30 cellular contexts compared by ENCODE assay signal in the genomic region with DNA sequence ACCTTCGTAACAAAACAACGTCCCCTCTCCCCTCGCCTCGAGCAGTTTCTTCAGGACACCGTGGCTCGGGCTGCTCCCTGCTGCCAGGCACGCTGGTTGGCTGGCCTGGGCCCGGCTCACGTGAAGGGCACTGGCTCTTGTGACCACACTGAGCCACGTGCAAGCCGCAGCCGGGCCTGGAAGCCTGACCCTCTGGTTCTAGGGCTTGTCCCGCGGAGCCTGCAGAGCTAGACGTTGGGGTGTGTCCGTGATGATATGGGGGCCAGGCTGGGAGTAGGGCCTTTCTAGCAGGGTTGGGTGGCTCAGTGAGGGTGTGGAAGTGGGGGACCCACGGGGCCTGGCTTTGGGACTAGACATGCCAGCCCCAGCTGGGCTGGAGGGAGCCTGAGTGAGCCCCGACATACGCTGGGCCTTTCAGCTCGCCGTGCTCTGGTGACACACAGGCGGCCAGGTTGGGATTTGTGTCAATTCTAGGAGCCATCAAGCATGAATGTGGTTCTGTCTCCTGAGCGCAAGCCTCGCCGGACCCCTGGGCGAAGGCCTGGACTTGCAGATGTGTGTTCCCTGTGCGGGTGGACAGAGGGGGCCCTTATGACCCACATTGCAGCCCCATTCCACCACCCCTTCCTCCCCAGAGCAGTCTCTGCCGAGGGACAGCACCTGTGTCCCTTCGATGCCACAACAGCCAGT. TPM values are rescaled to one million over a fixed set of nuclear protein-coding genes. Genes with fewer than 3 reads are reported as not detected.
A peak's percentile ranks its signal among the peaks of the same experiment; 100 is the strongest.
DNase-seq lines count a peak whose midpoint lies in the region; ATAC-seq and TF ChIP-seq lines count a peak whose summit lies in the region.
"Had no signal": no experiment of that assay in that cellular context is flagged by ENCODE, and none has a peak within 500 bp of the region (broad histone marks: within the 10 kb centered on the region; RNA-seq: fewer than 3 reads in every experiment).

No MANE protein-coding gene starts in this region.

- no peak overlapping the region for H3K27ac ChIP-seq in RWPE2 (ENCODE audit: poor library complexity, severe bottlenecking)
- peak overlapping the region; percentile 15 to 81 (median 76) for H3K27ac ChIP-seq in thyroid gland
- H3K27ac ChIP-seq: adrenal gland, body of pancreas, gastrocnemius medialis, parathyroid adenoma, right atrium auricular region, stomach, VCaP had no signal

- H3K27me3 ChIP-seq in RWPE2 (ENCODE audit: insufficient read depth, poor library complexity, severe bottlenecking) (no peaks in the 10 kb centered on the region), thyroid gland (no peaks in the 10 kb centered on the region)
- H3K27me3 ChIP-seq: adrenal gland, body of pancreas, gastrocnemius medialis, right atrium auricular region, stomach had no signal

- 54 to 64% methylated on average over 20 to 22 of the region's 29 CpGs for WGBS in thyroid gland, 2 donors

- H3K9me3 ChIP-seq in RWPE2 (ENCODE audit: severe bottlenecking) (no peaks in the 10 kb centered on the region), thyroid gland (no peaks in the 10 kb centered on the region)
- H3K9me3 ChIP-seq: adrenal gland, body of pancreas, gastrocnemius medialis, right atrium auricular region, stomach had no signal

- H3K4me3 ChIP-seq in RWPE2 (ENCODE audit: severe bottlenecking) (no peak overlapping the region), thyroid gland (replicated peaks in 1 of 3) (no peak overlapping the region)
- H3K4me3 ChIP-seq: adrenal gland, body of pancreas, gastrocnemius medialis, right atrium auricular region, smooth muscle cell, stomach had no signal

- H3K4me1 ChIP-seq in RWPE2 (ENCODE audit: insufficient read depth, poor library complexity, severe bottlenecking) (no peaks in the 10 kb centered on the region), thyroid gland (peaks cover 12 to 18% of the 10 kb centered on the region in 2 donors)
- H3K4me1 ChIP-seq: adrenal gland, body of pancreas, gastrocnemius medialis, parathyroid adenoma, right atrium auricular region, stomach had no signal

- H3K36me3 ChIP-seq in RWPE2 (ENCODE audit: low read depth): peaks cover 17% of the 10 kb centered on the region
- H3K36me3 ChIP-seq in thyroid gland: peaks cover 0 to 6% of the 10 kb centered on the region in 2 donors
- H3K36me3 ChIP-seq: adrenal gland, gastrocnemius medialis, right atrium auricular region had no signal

- H3K36me3 Mint-ChIP-seq in activated naive CD4-positive, alpha-beta T cell treated with anti-CD3 and anti-CD28 coated beads, Interleukin-2, amount 50 U/mL, for 72 hours: peaks cover 0 to under 1% of the 10 kb centered on the region in 2 donors
- H3K36me3 Mint-ChIP-seq in activated naive CD4-positive, alpha-beta T cell treated with anti-CD3 and anti-CD28 coated beads, Interleukin-2, amount 10 ng/mL, durations not matched to agents 7 days and 5 days: peaks cover 20% of the 10 kb centered on the region
- peaks cover 22% of the 10 kb centered on the region for H3K36me3 Mint-ChIP-seq in neural crest cell (ENCODE audit: low read depth)

- H3K4me3 Mint-ChIP-seq in activated naive CD4-positive, alpha-beta T cell treated with anti-CD3 and anti-CD28 coated beads, Interleukin-2, amount 10 ng/mL, durations not matched to agents 7 days and 5 days: no peak overlapping the region
- H3K4me3 Mint-ChIP-seq in neural crest cell: no peak overlapping the region
- H3K4me3 Mint-ChIP-seq: activated CD4-positive, alpha-beta T cell treated with anti-CD3 and anti-CD28 coated beads for 36 hours; activated CD8-positive, alpha-beta T cell treated with anti-CD3 and anti-CD28 coated beads for 36 hours; naive thymus-derived CD8-positive, alpha-beta T cell had no signal

- CTCF ChIA-PET in activated naive CD4-positive, alpha-beta T cell treated with anti-CD3 and anti-CD28 coated beads, Interleukin-2, amount 10 ng/mL, durations not matched to agents 7 days and 5 days (lab: Charles Lee): no interaction called here

- TF ChIP-seq CTCF in RWPE2 (IDR thresholded peaks at IDR 0.05; ENCODE audit: poor library complexity, severe bottlenecking): no peak
- no peak for TF ChIP-seq CTCF in neural crest cell (conservative IDR thresholded peaks at IDR 0.05)
- no peak for TF ChIP-seq CTCF in thyroid gland (IDR thresholded peaks at IDR 0.05)

- TF ChIP-seq POLR2A in thyroid gland (IDR thresholded peaks at IDR 0.05): no peak

- H3K4me1 Mint-ChIP-seq in activated naive CD4-positive, alpha-beta T cell treated with anti-CD3 and anti-CD28 coated beads, Interleukin-2, amount 10 ng/mL, durations not matched to agents 7 days and 5 days: no peaks in the 10 kb centered on the region
- no peaks in the 10 kb centered on the region for H3K4me1 Mint-ChIP-seq in neural crest cell
- H3K4me1 Mint-ChIP-seq: activated CD4-positive, alpha-beta T cell treated with anti-CD3 and anti-CD28 coated beads for 36 hours had no signal

- peak overlapping the region; percentile 62 to 92 for H3K27ac Mint-ChIP-seq in activated naive CD4-positive, alpha-beta T cell treated with anti-CD3 and anti-CD28 coated beads, Interleukin-2, amount 50 U/mL, for 72 hours
- no peak overlapping the region for H3K27ac Mint-ChIP-seq in activated naive CD4-positive, alpha-beta T cell treated with anti-CD3 and anti-CD28 coated beads, Interleukin-2, amount 10 ng/mL, durations not matched to agents 7 days and 5 days
- peak overlapping the region; percentile 95 for H3K27ac Mint-ChIP-seq in neural crest cell (ENCODE audit: unreplicated experiment)
- H3K27ac Mint-ChIP-seq: activated CD4-positive, alpha-beta T cell treated with anti-CD3 and anti-CD28 coated beads for 36 hours; activated CD8-positive, alpha-beta T cell treated with anti-CD3 and anti-CD28 coated beads for 36 hours had no signal

- intact Hi-C loops in thyroid gland (cut with DNase I): no loop called here

- ATAC-seq in activated naive CD4-positive, alpha-beta T cell treated with anti-CD3 and anti-CD28 coated beads, Interleukin-2, amount 50 U/mL, for 72 hours: peak in 1 of 2 donors; percentile 2
- no peak for ATAC-seq in RWPE2 (ENCODE audit: low read depth)
- ATAC-seq: activated CD4-positive, alpha-beta T cell treated with anti-CD3 and anti-CD28 coated beads for 36 hours; activated CD8-positive, alpha-beta T cell treated with anti-CD3 and anti-CD28 coated beads for 36 hours; body of pancreas; gastrocnemius medialis; HCT116; naive thymus-derived CD8-positive, alpha-beta T cell; Panc1 had no signal

- no peak for DNase-seq in activated naive CD4-positive, alpha-beta T cell treated with anti-CD3 and anti-CD28 coated beads, Interleukin-2, amount 50 U/mL, for 72 hours (ENCODE audit: low spot score in 2 of 2)
- no peak for DNase-seq in activated naive CD4-positive, alpha-beta T cell treated with anti-CD3 and anti-CD28 coated beads, Interleukin-2, amount 10 ng/mL, durations not matched to agents 7 days and 5 days
- DNase-seq in RWPE2 (ENCODE audit: low spot score): peak; percentile 73
- DNase-seq in neural crest cell (ENCODE audit: low read depth, low spot score): no peak
- DNase-seq in thyroid gland: peak; percentile 77 to 84
- DNase-seq in NCI-H1930 (lab: John Stamatoyannopoulos, UW): no peak
- no peak for DNase-seq in nucleus accumbens (lab: John Stamatoyannopoulos, UW)
- no peak for DNase-seq in activated CD8-positive, alpha-beta memory T cell treated with anti-CD3 and anti-CD28 coated beads, Interleukin-2, amount 50 U/mL, for 4 hours
- DNase-seq: activated CD4-positive, alpha-beta T cell treated with anti-CD3 and anti-CD28 coated beads for 36 hours; activated CD8-positive, alpha-beta T cell treated with anti-CD3 and anti-CD28 coated beads for 36 hours; adrenal gland; body of pancreas; cerebellar nuclear complex; DMS153; gastrocnemius medialis; MV-4-11; naive thymus-derived CD8-positive, alpha-beta T cell; NCI-H1436 treated with DMSO at 0.1 percent for 48 hours; NCI-H446; NCI-H748 treated with DMSO at 0.1 percent for 48 hours; stimulated activated CD4-positive, alpha-beta T cell treated with anti-CD3 and anti-CD28 coated beads, Interleukin-1b, Interleukin-23, amount 100 ng/mL, for 48 hours; stomach; T1000 had no signal

- no peaks in the 10 kb centered on the region for H3K9me3 Mint-ChIP-seq in activated naive CD4-positive, alpha-beta T cell treated with anti-CD3 and anti-CD28 coated beads, Interleukin-2, amount 50 U/mL, for 72 hours
- H3K9me3 Mint-ChIP-seq in activated naive CD4-positive, alpha-beta T cell treated with anti-CD3 and anti-CD28 coated beads, Interleukin-2, amount 10 ng/mL, durations not matched to agents 7 days and 5 days: no peaks in the 10 kb centered on the region
- no peaks in the 10 kb centered on the region for H3K9me3 Mint-ChIP-seq in neural crest cell
- H3K9me3 Mint-ChIP-seq: activated CD8-positive, alpha-beta T cell treated with anti-CD3 and anti-CD28 coated beads for 36 hours; naive thymus-derived CD8-positive, alpha-beta T cell had no signal

- no peaks in the 10 kb centered on the region for H3K27me3 Mint-ChIP-seq in activated naive CD4-positive, alpha-beta T cell treated with anti-CD3 and anti-CD28 coated beads, Interleukin-2, amount 10 ng/mL, durations not matched to agents 7 days and 5 days
- H3K27me3 Mint-ChIP-seq in neural crest cell (ENCODE audit: low read depth): no peaks in the 10 kb centered on the region
- H3K27me3 Mint-ChIP-seq: activated CD4-positive, alpha-beta T cell treated with anti-CD3 and anti-CD28 coated beads for 36 hours; activated CD8-positive, alpha-beta T cell treated with anti-CD3 and anti-CD28 coated beads for 36 hours; naive thymus-derived CD8-positive, alpha-beta T cell had no signal

RNA-seq across cellular contexts. Expression of a gene that starts 13.6 kb away (rescaled TPM):
- under 1 TPM; 0.30 to 0.49 TPM for total RNA-seq in activated naive CD4-positive, alpha-beta T cell treated with anti-CD3 and anti-CD28 coated beads, Interleukin-2, amount 50 U/mL, for 72 hours
- total RNA-seq in neural crest cell (0.23 and 0.66 TPM in 2 replicates), thyroid gland (10 to 100 TPM in 1 of 4 donors, 1 to 10 TPM in 3; 1.3 to 18.8 (median 3.3) TPM)
- total RNA-seq: LHCN-M2 had no signal

Comparison
In these comparisons a context has a peak if more than half of its experiments do, and no peak if none do; other contexts are left out.
1. DNase-seq: peak in RWPE2 (single experiment) and thyroid gland (2 of 2); none in activated naive CD4-positive, alpha-beta T cell treated with anti-CD3 and anti-CD28 coated beads, Interleukin-2, amount 50 U/mL, for 72 hours (0 of 2), activated naive CD4-positive, alpha-beta T cell treated with anti-CD3 and anti-CD28 coated beads, Interleukin-2, amount 10 ng/mL, durations not matched to agents 7 days and 5 days (single experiment), neural crest cell (single experiment), NCI-H1930 (0 of 2), nucleus accumbens (0 of 56) and activated CD8-positive, alpha-beta memory T cell treated with anti-CD3 and anti-CD28 coated beads, Interleukin-2, amount 50 U/mL, for 4 hours (single experiment).